ENCODE assay signal across 9 cellular contexts in the genomic region with DNA sequence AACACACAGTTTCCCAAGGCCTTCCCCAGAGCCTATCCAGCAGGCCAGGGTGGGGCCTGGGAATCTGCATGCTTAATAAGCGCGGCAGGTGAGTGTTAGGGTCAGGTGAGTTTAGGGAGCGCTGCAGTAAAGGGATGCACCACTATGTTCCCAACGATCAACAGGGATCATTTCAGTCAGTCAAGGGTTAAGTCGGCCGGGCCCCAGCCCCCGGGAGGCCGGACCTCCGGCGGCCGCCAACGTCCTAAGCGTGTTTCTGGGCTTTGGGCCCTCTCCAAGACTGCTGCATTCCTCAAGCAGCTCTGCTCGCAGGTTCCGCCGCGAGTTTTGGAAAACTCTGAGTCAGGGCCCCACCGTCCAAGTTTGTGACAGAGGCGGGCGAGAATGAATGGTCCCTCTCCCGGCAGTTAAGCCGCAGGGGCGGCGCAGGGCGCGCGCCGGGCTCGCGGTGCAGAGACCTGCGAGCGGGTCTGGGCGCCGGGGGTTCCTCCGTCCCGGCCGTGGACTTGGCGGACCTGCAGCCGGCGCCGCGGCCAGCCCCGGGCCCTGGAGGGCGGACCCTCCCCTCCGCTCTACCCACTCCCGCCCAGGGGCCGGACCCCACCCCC.
DNase-seq lines count a peak whose midpoint lies in the region; ATAC-seq and TF ChIP-seq lines count a peak whose summit lies in the region.
"Had no signal": no experiment of that assay in that cellular context is flagged by ENCODE, and none has a peak within 500 bp of the region (broad histone marks: within the 10 kb centered on the region; RNA-seq: fewer than 3 reads in every experiment).

No MANE protein-coding gene starts in this region.

- peak overlapping the region; percentile 82 for H3K4me3 Mint-ChIP-seq in WTC11
- H3K4me3 Mint-ChIP-seq in activated CD4-positive, alpha-beta memory T cell treated with anti-CD3 and anti-CD28 coated beads, Interleukin-2, amount 10 ng/mL, durations not matched to agents 7 days and 5 days: no peak overlapping the region
- H3K4me3 Mint-ChIP-seq: central memory CD8-positive, alpha-beta T cell had no signal

- H3K4me1 ChIP-seq in right atrium auricular region: peaks cover 0 to 12% of the 10 kb centered on the region in 2 donors

- POLR2A ChIA-PET in WTC11 (lab: Charles Lee): no interaction called here
- POLR2A ChIA-PET in activated CD4-positive, alpha-beta memory T cell treated with anti-CD3 and anti-CD28 coated beads, Interleukin-2, amount 10 ng/mL, durations not matched to agents 7 days and 5 days (lab: Charles Lee): no interaction called here

- peak; percentile 68 for DNase-seq in GM04503 (ENCODE audit: low read depth)
- DNase-seq in WTC11 (ENCODE audit: low spot score): peak; percentile 60
- DNase-seq in right atrium auricular region (ENCODE audit: low spot score): peak; percentile 65
- DNase-seq in renal cortical epithelial cell (ENCODE audit: low read depth): peak; percentile 62
- no peak for DNase-seq in activated CD4-positive, alpha-beta memory T cell treated with anti-CD3 and anti-CD28 coated beads, Interleukin-2, amount 10 ng/mL, durations not matched to agents 7 days and 5 days
- no peak for DNase-seq in RPMI8226

- H3K9me3 ChIP-seq in right atrium auricular region: no peaks in the 10 kb centered on the region

- H3K27me3 ChIP-seq in right atrium auricular region: no peaks in the 10 kb centered on the region

- H3K4me1 Mint-ChIP-seq in WTC11: peaks cover 38% of the 10 kb centered on the region
- H3K4me1 Mint-ChIP-seq in activated CD4-positive, alpha-beta memory T cell treated with anti-CD3 and anti-CD28 coated beads, Interleukin-2, amount 10 ng/mL, durations not matched to agents 7 days and 5 days: peaks cover 9% of the 10 kb centered on the region

- H3K36me3 ChIP-seq in right atrium auricular region: no peaks in the 10 kb centered on the region

- H3K27ac ChIP-seq in right atrium auricular region: no peak overlapping the region

- H3K4me3 ChIP-seq in right atrium auricular region: peak overlapping the region; percentile 38 to 52

- no peaks in the 10 kb centered on the region for H3K36me3 Mint-ChIP-seq in WTC11
- H3K36me3 Mint-ChIP-seq in activated CD4-positive, alpha-beta memory T cell treated with anti-CD3 and anti-CD28 coated beads, Interleukin-2, amount 10 ng/mL, durations not matched to agents 7 days and 5 days (ENCODE audit: low read depth): no peaks in the 10 kb centered on the region

- peaks cover 9% of the 10 kb centered on the region for H3K9me3 Mint-ChIP-seq in WTC11
- no peaks in the 10 kb centered on the region for H3K9me3 Mint-ChIP-seq in activated CD4-positive, alpha-beta memory T cell treated with anti-CD3 and anti-CD28 coated beads, Interleukin-2, amount 10 ng/mL, durations not matched to agents 7 days and 5 days

- no peak overlapping the region for H3K27ac Mint-ChIP-seq in WTC11
- no peak overlapping the region for H3K27ac Mint-ChIP-seq in activated CD4-positive, alpha-beta memory T cell treated with anti-CD3 and anti-CD28 coated beads, Interleukin-2, amount 10 ng/mL, durations not matched to agents 7 days and 5 days

- CTCF ChIA-PET in WTC11 (lab: Charles Lee): interaction anchor here (0.8 to 3.7 kb wide), 10 partner anchors 11 to 133 kb away, joined by 3 to 35 read pairs (median 5); no protein-coding TSS in a partner anchor
- CTCF ChIA-PET in activated CD4-positive, alpha-beta memory T cell treated with anti-CD3 and anti-CD28 coated beads, Interleukin-2, amount 10 ng/mL, durations not matched to agents 7 days and 5 days (lab: Charles Lee): interaction anchor here (1.2 kb wide), 1 partner anchor 133 kb away, joined by 3 read pairs; no protein-coding TSS in a partner anchor

- ATAC-seq in WTC11 (peak; percentile 33), GM19455 (IDR thresholded peaks at IDR 0.05; ENCODE audit: unreplicated experiment) (no peak), GM18870 (IDR thresholded peaks at IDR 0.05; ENCODE audit: unreplicated experiment) (no peak)

- no peak for TF ChIP-seq CTCF in WTC11 (IDR thresholded peaks at IDR 0.05)
- no peak for TF ChIP-seq CTCF in right atrium auricular region (IDR thresholded peaks at IDR 0.05)

- H3K27me3 Mint-ChIP-seq in WTC11 (ENCODE audit: low read depth): peaks cover 11% of the 10 kb centered on the region
- H3K27me3 Mint-ChIP-seq in activated CD4-positive, alpha-beta memory T cell treated with anti-CD3 and anti-CD28 coated beads, Interleukin-2, amount 10 ng/mL, durations not matched to agents 7 days and 5 days: peaks cover 51% of the 10 kb centered on the region

TF ChIP-seq in WTC11, 78 proteins besides CTCF, POLR2A, EP300 and RAD21:
- TF ChIP-seq, protein P1, sequence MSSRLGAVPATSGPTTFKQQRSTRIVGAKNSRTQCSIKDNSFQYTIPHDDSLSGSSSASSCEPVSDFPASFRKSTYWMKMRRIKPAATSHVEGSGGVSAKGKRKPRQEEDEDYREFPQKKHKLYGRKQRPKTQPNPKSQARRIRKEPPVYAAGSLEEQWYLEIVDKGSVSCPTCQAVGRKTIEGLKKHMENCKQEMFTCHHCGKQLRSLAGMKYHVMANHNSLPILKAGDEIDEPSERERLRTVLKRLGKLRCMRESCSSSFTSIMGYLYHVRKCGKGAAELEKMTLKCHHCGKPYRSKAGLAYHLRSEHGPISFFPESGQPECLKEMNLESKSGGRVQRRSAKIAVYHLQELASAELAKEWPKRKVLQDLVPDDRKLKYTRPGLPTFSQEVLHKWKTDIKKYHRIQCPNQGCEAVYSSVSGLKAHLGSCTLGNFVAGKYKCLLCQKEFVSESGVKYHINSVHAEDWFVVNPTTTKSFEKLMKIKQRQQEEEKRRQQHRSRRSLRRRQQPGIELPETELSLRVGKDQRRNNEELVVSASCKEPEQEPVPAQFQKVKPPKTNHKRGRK (CRISPR knock-in tag; IDR thresholded peaks at IDR 0.05; ENCODE audit: borderline replicate concordance): no peak
- 0 out of 2 replicates have a peak, but pooled peaks have one; percentile 18 for TF ChIP-seq ELF4 (CRISPR knock-in tag; IDR thresholded peaks at IDR 0.05; ENCODE audit: low read depth)
- TF ChIP-seq, protein P2, sequence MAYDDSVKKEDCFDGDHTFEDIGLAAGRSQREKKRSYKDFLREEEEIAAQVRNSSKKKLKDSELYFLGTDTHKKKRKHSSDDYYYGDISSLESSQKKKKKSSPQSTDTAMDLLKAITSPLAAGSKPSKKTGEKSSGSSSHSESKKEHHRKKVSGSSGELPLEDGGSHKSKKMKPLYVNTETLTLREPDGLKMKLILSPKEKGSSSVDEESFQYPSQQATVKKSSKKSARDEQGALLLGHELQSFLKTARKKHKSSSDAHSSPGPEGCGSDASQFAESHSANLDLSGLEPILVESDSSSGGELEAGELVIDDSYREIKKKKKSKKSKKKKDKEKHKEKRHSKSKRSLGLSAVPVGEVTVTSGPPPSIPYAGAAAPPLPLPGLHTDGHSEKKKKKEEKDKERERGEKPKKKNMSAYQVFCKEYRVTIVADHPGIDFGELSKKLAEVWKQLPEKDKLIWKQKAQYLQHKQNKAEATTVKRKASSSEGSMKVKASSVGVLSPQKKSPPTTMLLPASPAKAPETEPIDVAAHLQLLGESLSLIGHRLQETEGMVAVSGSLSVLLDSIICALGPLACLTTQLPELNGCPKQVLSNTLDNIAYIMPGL (CRISPR knock-in tag; IDR thresholded peaks at IDR 0.05): peak; percentile 83; the same call in 1 of the 2 replicates
- TF ChIP-seq ZNF423 (CRISPR knock-in tag; IDR thresholded peaks at IDR 0.05): peak; percentile 79
- TF ChIP-seq, protein P3, sequence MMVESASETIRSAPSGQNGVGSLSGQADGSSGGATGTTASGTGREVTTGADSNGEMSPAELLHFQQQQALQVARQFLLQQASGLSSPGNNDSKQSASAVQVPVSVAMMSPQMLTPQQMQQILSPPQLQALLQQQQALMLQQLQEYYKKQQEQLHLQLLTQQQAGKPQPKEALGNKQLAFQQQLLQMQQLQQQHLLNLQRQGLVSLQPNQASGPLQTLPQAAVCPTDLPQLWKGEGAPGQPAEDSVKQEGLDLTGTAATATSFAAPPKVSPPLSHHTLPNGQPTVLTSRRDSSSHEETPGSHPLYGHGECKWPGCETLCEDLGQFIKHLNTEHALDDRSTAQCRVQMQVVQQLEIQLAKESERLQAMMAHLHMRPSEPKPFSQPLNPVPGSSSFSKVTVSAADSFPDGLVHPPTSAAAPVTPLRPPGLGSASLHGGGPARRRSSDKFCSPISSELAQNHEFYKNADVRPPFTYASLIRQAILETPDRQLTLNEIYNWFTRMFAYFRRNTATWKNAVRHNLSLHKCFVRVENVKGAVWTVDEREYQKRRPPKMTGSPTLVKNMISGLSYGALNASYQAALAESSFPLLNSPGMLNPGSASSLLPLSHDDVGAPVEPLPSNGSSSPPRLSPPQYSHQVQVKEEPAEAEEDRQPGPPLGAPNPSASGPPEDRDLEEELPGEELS (CRISPR knock-in tag; IDR thresholded peaks at IDR 0.05): peak; percentile 16; the same call in 1 of the 2 replicates

Comparison
In these comparisons a context has a peak if more than half of its experiments do, and no peak if none do; other contexts are left out.
1. DNase-seq: peak in GM04503 (single experiment), WTC11 (single experiment), right atrium auricular region (single experiment) and renal cortical epithelial cell (single experiment); none in activated CD4-positive, alpha-beta memory T cell treated with anti-CD3 and anti-CD28 coated beads, Interleukin-2, amount 10 ng/mL, durations not matched to agents 7 days and 5 days (single experiment) and RPMI8226 (single experiment).